Comparison of ENCODE assay signal across 8 cellular contexts in the genomic region with DNA sequence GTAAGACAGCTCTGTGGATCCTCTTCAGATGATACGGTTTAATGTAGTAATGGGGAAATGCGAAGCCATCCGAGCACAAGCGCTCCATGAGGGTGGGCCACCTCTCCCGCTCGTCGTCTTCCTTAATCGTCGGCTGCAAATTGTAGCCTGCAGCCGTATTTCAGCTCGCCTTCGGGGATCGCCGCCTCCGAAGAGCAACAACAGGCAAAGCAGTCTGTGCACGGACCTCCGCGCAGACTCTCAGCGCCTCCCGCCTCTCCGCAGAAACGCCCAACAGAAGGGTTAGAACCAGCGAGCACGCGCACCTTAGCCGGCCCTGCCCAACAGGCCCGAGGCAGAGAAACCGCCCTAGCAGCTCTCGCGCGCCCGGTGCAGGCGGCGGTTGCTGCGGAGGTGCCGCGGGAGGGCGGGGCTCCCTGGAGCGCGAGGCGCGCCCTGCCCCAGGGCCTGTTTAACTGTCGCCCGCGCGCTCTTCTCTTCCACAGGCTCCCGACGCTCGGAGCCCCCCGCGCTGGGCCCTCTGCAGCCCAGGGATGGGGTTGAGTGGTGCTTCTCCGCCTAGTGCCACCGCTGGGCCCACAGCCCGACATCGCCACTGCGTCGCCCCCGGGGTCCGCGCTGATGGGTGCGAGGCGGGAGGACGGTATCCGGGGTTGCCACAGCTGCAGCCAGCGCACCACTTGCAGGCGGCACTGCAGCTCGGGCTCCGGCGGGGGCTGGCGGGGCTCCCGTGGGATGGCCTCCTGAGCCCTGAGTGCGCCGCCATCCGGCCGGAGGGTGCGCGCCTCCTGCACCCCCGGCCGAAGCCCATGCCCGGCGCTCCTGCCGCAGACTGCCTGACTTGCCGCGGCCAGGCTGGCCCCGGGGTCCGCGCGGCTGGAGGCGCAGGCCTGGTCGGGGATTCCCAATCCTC. TPM values are rescaled to one million over a fixed set of nuclear protein-coding genes. Genes with fewer than 3 reads are reported as not detected.
A peak's percentile ranks its signal among the peaks of the same experiment; 100 is the strongest.
DNase-seq lines count a peak whose midpoint lies in the region; ATAC-seq and TF ChIP-seq lines count a peak whose summit lies in the region.
"Not testable (repeated sequence)": the region's sequence is repeated elsewhere in the genome, so short reads cannot be mapped to it uniquely, and the experiment has no call there.

A gene (minus strand): TSS at position 280 of the 913 bp plus-strand sequence. CDS start 192 bp downstream, at position 88.

- H3K27ac ChIP-seq in A673 (ENCODE audit: low read depth, low read length, poor library complexity, severe bottlenecking) (peak within 1 kb of the TSS; percentile 84), mesenchymal stem cell (ENCODE audit: low read length, poor library complexity, severe bottlenecking) (peak within 1 kb of the TSS; percentile 69)

- not testable (repeated sequence) for H3K9me3 ChIP-seq in A673 (ENCODE audit: low read depth, low read length, poor library complexity, severe bottlenecking); mesenchymal stem cell (ENCODE audit: control insufficient read depth, low read length)

- CTCF ChIA-PET in A673 (lab: Charles Lee) = interaction anchor here (0.6 to 2.4 kb wide), 6 partner anchors 73 to 1317 kb away, joined by 3 to 20 read pairs (median 3); no protein-coding TSS in a partner anchor

- not testable (repeated sequence) for H3K27me3 ChIP-seq in A673 (replicated peaks; ENCODE audit: insufficient read depth, low read depth, low read length, poor library complexity); mesenchymal stem cell (ENCODE audit: control insufficient read depth in 1 of 2, insufficient read depth in 1 of 2, low read length in 2 of 2)

- peak within 1 kb of the TSS; percentile 52 for H4K91ac ChIP-seq in mesenchymal stem cell (ENCODE audit: low read length)

- peak within 1 kb of the TSS; percentile 100 for H3K27ac Mint-ChIP-seq in activated T-helper 2 cell treated with anti-CD3 and anti-CD28 coated beads, Interferon-gamma antibody, Interleukin-2, Interleukin-4, amounts not matched to agents 10 μg/mL and 5 μg/mL and 100 μg/mL, durations not matched to agents 14 hours and 24 hours and 36 hours

- peak; percentile 66 for ATAC-seq in HG03039 (IDR thresholded peaks at IDR 0.05; ENCODE audit: unreplicated experiment)
- peak; percentile 82 for ATAC-seq in esophagus mucosa

- not testable (repeated sequence) for H2BK5ac ChIP-seq in mesenchymal stem cell (ENCODE audit: low read depth, low read length, poor library complexity, severe bottlenecking)

- not testable (repeated sequence) for H3K79me1 ChIP-seq in mesenchymal stem cell (replicated peaks; ENCODE audit: low read length, poor library complexity, severe bottlenecking)

- peaks cover 17% of the 10 kb centered on the region for H3K27me3 Mint-ChIP-seq in activated T-helper 2 cell treated with anti-CD3 and anti-CD28 coated beads, Interferon-gamma antibody, Interleukin-2, Interleukin-4, amounts not matched to agents 10 μg/mL and 5 μg/mL and 100 μg/mL, durations not matched to agents 14 hours and 24 hours and 36 hours (ENCODE audit: low read depth)

- POLR2A ChIA-PET in A673 (lab: Charles Lee; ENCODE audit: low non-redundant PET) = not testable (repeated sequence)

- not testable (repeated sequence) for H3K4me1 ChIP-seq in A673 (ENCODE audit: insufficient read depth, low read length, poor library complexity, severe bottlenecking); mesenchymal stem cell (ENCODE audit: control insufficient read depth, insufficient read depth, low read depth, low read length)

- peak within 1 kb of the TSS in 1 of 2 experiments; percentile 95 for H3K14ac ChIP-seq in mesenchymal stem cell (ENCODE audit: low read length in 2 of 2)

- TF ChIP-seq POLR2A in GM18951 (IDR thresholded peaks at IDR 0.05; ENCODE audit: extremely low read depth, insufficient read depth, insufficient read length) = peak; percentile 55

- peaks cover 10% of the 10 kb centered on the region for H3K36me3 Mint-ChIP-seq in activated T-helper 2 cell treated with anti-CD3 and anti-CD28 coated beads, Interferon-gamma antibody, Interleukin-2, Interleukin-4, amounts not matched to agents 10 μg/mL and 5 μg/mL and 100 μg/mL, durations not matched to agents 14 hours and 24 hours and 36 hours (ENCODE audit: low read depth)

- 0% methylated on average over 12 of the region's 90 CpGs for WGBS in mesenchymal stem cell

- H3K4ac ChIP-seq in mesenchymal stem cell (ENCODE audit: low read depth in 1 of 2, low read length in 2 of 2) = peak within 1 kb of the TSS in 1 of 2 experiments; percentile 97

- H2BK12ac ChIP-seq in mesenchymal stem cell (ENCODE audit: low read length in 2 of 2) = peak within 1 kb of the TSS in 1 of 2 experiments; percentile 78

- intact Hi-C loops in A673 (cut with micrococcal nuclease; ENCODE audit: unreplicated experiment) = loop anchor here (1.0 to 5.0 kb wide), 3 partner anchors 107 to 797 kb away; no protein-coding TSS in a partner anchor
- intact Hi-C loops in activated T-helper 2 cell treated with anti-CD3 and anti-CD28 coated beads, Interferon-gamma antibody, Interleukin-2, Interleukin-4, amounts not matched to agents 10 μg/mL and 5 μg/mL and 100 μg/mL, durations not matched to agents 14 hours and 24 hours and 36 hours (cut with micrococcal nuclease) = loop anchor here (1.0 to 10.0 kb wide), 3 partner anchors 73 to 795 kb away; no protein-coding TSS in a partner anchor

- H2AFZ ChIP-seq in mesenchymal stem cell (ENCODE audit: low read depth, low read length) = peak within 1 kb of the TSS; percentile 94

- H2BK15ac ChIP-seq in mesenchymal stem cell (ENCODE audit: low read depth, poor library complexity, severe bottlenecking) = not testable (repeated sequence)

- not testable (repeated sequence) for TF ChIP-seq CTCF in A673 (conservative IDR thresholded peaks at IDR 0.05; ENCODE audit: low read depth, low read length)

- peak within 1 kb of the TSS; percentile 83 for H3K4me2 ChIP-seq in mesenchymal stem cell (ENCODE audit: low read length, poor library complexity, severe bottlenecking)

- not testable (repeated sequence) for H2AK5ac ChIP-seq in mesenchymal stem cell (ENCODE audit: low read length, severe bottlenecking)

- peak within 1 kb of the TSS; percentile 100 for H3K4me3 Mint-ChIP-seq in activated T-helper 2 cell treated with anti-CD3 and anti-CD28 coated beads, Interferon-gamma antibody, Interleukin-2, Interleukin-4, amounts not matched to agents 10 μg/mL and 5 μg/mL and 100 μg/mL, durations not matched to agents 14 hours and 24 hours and 36 hours (ENCODE audit: low read depth)

- peak; percentile 87 for DNase-seq in A673 (ENCODE audit: low spot score)
- DNase-seq in RPMI8226 = peak; percentile 69
- peak; percentile 84 for DNase-seq in activated T-helper 2 cell treated with anti-CD3 and anti-CD28 coated beads, Interferon-gamma antibody, Interleukin-2, Interleukin-4, amounts not matched to agents 10 μg/mL and 5 μg/mL and 100 μg/mL, durations not matched to agents 14 hours and 24 hours and 36 hours (ENCODE audit: low spot score)
- DNase-seq in mesenchymal stem cell = peak; percentile 65
- peak; percentile 43 for DNase-seq in stimulated activated CD4-positive, alpha-beta T cell treated with anti-CD3 and anti-CD28 coated beads, Interleukin-2, amount 100 ng/mL, for 4 hours (ENCODE audit: low read depth)

- peak within 1 kb of the TSS in 1 of 2 experiments; percentile 52 for H3K23ac ChIP-seq in mesenchymal stem cell (ENCODE audit: low read length in 2 of 2)

- BruUV-seq in A673 (replicated peaks; lab: Mats Ljungman, UMichigan) = not testable (repeated sequence)

- not testable (repeated sequence) for H3K36me3 ChIP-seq in A673 (ENCODE audit: insufficient read depth, low read length, poor library complexity, severe bottlenecking); mesenchymal stem cell (ENCODE audit: control insufficient read depth in 1 of 2, insufficient read depth in 2 of 2, low read depth in 1 of 2, low read length in 2 of 2)

- H3K4me3 ChIP-seq in A673 (ENCODE audit: low read depth, low read length, poor library complexity, severe bottlenecking) (peak within 1 kb of the TSS; percentile 61), mesenchymal stem cell (ENCODE audit: insufficient read depth in 1 of 2, low read depth in 1 of 2, low read length in 2 of 2) (peak within 1 kb of the TSS; percentile 64 to 83)

- H3K18ac ChIP-seq in mesenchymal stem cell (ENCODE audit: low read depth in 1 of 2, low read length in 2 of 2) = peak within 1 kb of the TSS; percentile 69 to 98

- not testable (repeated sequence) for H3K9me3 Mint-ChIP-seq in activated T-helper 2 cell treated with anti-CD3 and anti-CD28 coated beads, Interferon-gamma antibody, Interleukin-2, Interleukin-4, amounts not matched to agents 10 μg/mL and 5 μg/mL and 100 μg/mL, durations not matched to agents 14 hours and 24 hours and 36 hours

- in situ Hi-C loops in GM18951 (cut with MboI; ENCODE audit: low sequenced_read_pairs, unreplicated experiment) = loop anchor here (10.0 kb wide), 1 partner anchor 1595 kb away; a partner anchor contains a TSS

- H3K9ac ChIP-seq in mesenchymal stem cell (ENCODE audit: low read length) = peak within 1 kb of the TSS; percentile 94

- peak within 1 kb of the TSS; percentile 42 for H2BK120ac ChIP-seq in mesenchymal stem cell (ENCODE audit: low read depth, low read length)

- H4K8ac ChIP-seq in mesenchymal stem cell (ENCODE audit: low read length) = peak within 1 kb of the TSS; percentile 89

- not testable (repeated sequence) for H3K4me1 Mint-ChIP-seq in activated T-helper 2 cell treated with anti-CD3 and anti-CD28 coated beads, Interferon-gamma antibody, Interleukin-2, Interleukin-4, amounts not matched to agents 10 μg/mL and 5 μg/mL and 100 μg/mL, durations not matched to agents 14 hours and 24 hours and 36 hours (ENCODE audit: low read depth)

RNA-seq across cellular contexts. Expression of the gene that starts here (rescaled TPM):
- total RNA-seq in A673 (2021) (16.4 and 21.6 TPM in 2 replicates), esophagus mucosa (5.4 TPM)
- 44.6 and 46.0 TPM in 2 replicates for total RNA-seq in activated T-helper 2 cell treated with anti-CD3 and anti-CD28 coated beads, Interferon-gamma antibody, Interleukin-2, Interleukin-4, amounts not matched to agents 10 μg/mL and 5 μg/mL and 100 μg/mL, durations not matched to agents 14 hours and 24 hours and 36 hours
- 5.5 TPM for polyA plus RNA-seq in mesenchymal stem cell (2013, experiment 1 of 2)
- polyA plus RNA-seq in mesenchymal stem cell (2013, experiment 2 of 2) = 5.2 TPM

Comparison
In these comparisons a context has a peak if more than half of its experiments do, and no peak if none do; other contexts are left out.
1. Peak in every context shown above with its lines: DNase-seq, ATAC-seq, H3K4me3 ChIP-seq and H3K27ac ChIP-seq.